Comparison of ENCODE assay signal across 1 cellular context in the genomic region with DNA sequence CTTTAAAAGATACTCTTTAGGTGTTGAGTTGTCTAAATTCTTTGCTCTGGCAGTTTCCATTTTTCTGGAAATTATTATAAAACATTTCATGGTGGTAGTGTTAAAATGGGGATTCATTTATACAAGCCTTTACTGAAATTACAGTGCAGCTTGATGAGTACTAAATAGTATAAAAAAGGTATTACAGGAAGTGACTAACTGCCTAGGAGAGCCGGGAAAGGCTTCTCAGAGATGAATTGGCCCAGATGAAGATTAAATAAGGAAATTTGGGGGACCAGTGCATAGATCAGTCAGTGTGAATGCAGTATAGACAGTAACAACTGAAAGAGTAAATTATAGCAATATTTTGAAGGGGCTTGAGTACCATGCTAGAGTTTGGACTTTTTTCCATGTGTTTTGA.
TF ChIP-seq lines count a peak whose summit lies in the region.

No MANE protein-coding gene starts in this region.

TF ChIP-seq in SK-N-SH treated with all-trans-retinoic acid at 6 μM for 48 hours, 23 proteins besides CTCF, POLR2A, EP300 and RAD21 (continued from another document):
- TF ChIP-seq, protein P1, sequence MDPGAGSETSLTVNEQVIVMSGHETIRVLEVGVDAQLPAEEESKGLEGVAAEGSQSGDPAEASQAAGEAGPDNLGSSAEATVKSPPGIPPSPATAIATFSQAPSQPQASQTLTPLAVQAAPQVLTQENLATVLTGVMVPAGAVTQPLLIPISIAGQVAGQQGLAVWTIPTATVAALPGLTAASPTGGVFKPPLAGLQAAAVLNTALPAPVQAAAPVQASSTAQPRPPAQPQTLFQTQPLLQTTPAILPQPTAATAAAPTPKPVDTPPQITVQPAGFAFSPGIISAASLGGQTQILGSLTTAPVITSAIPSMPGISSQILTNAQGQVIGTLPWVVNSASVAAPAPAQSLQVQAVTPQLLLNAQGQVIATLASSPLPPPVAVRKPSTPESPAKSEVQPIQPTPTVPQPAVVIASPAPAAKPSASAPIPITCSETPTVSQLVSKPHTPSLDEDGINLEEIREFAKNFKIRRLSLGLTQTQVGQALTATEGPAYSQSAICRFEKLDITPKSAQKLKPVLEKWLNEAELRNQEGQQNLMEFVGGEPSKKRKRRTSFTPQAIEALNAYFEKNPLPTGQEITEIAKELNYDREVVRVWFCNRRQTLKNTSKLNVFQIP (CRISPR knock-in tag; IDR thresholded peaks at IDR 0.05; ENCODE audit: borderline replicate concordance, low read depth): no peak
- TF ChIP-seq ISL1 (CRISPR knock-in tag; IDR thresholded peaks at IDR 0.05) (no peak), ZNF8 (CRISPR knock-in tag; IDR thresholded peaks at IDR 0.05) (no peak), ZNF565 (CRISPR knock-in tag; conservative IDR thresholded peaks at IDR 0.05; ENCODE audit: low read depth) (no peak), ZFP30 (CRISPR knock-in tag; IDR thresholded peaks at IDR 0.05) (no peak)
TF ChIP-seq in SK-N-SH treated with all-trans-retinoic acid at 6 μM for 48 hours: peak in this region for 0.
